10 cellular contexts compared by ENCODE assay signal in the genomic region with DNA sequence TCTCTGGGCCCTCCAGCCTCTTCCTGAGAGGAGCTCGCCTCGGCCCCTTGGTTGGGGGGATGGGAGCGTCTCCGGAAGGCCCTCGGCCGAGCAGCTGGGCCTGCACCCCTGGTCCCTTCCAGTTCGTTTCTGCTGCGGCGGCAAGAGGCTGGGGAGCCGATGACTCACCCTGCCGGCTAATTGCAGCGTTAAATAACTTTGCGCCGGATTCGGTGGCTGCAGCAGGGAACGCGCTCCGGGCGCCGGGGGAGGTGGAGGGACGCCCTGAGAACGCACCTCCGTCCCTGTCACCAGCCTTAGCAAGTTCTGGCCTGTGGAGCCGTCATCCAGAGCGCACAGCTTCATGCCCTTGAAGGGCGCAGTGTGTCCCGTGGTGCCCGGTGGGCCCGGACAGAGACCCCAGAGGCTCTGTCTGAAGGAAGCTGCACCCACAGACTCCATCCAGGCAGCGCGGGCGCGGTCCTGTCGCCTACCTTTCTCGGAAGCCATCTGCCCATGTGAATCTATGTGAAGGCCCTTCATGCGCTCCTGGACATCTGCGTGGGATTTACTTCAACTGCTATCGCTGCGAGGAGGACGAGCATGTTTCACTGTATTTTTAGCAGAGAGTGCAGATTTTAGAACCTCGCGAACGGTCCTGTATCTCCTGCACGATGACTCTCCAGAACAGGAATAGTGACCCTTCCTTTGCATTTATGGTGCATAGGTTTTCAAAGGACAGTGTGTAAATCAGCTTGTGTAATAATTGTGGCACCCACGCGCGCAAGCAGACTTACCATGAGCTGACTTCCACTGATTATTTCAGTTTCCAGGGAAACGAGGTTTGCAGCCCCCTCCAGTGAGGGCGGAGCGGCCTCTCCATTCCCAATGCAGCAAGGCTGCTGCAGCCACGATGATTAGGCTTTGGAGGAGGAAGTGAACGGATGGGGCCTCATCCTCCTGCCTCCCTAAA. TPM values are rescaled to one million over a fixed set of nuclear protein-coding genes. Genes with fewer than 3 reads are reported as not detected.
DNase-seq lines count a peak whose midpoint lies in the region.
"Had no signal": no experiment of that assay in that cellular context is flagged by ENCODE, and none has a peak within 500 bp of the region (broad histone marks: within the 10 kb centered on the region; RNA-seq: fewer than 3 reads in every experiment).

No MANE protein-coding gene starts in this region.

- peak; percentile 25 for DNase-seq in stimulated activated CD4-positive, alpha-beta T cell treated with anti-CD3 and anti-CD28 coated beads, Interleukin-4, amount 100 ng/mL, for 1 hour
- no peak for DNase-seq in stimulated activated CD4-positive, alpha-beta T cell treated with anti-CD3 and anti-CD28 coated beads, Interleukin-1b, Interleukin-23, amount 100 ng/mL, for 48 hours
- DNase-seq in activated T-cell treated with anti-CD3 and anti-CD28 coated beads, Interleukin-2, amount 50 U/mL, for 48 hours, result peak; percentile 35 to 58
- peak; percentile 84 for DNase-seq in islet precursor cell
- DNase-seq in SIG-M5 (lab: John Stamatoyannopoulos, UW), result no peak
- no peak for DNase-seq in posterior vena cava (ENCODE audit: low spot score)
- no peak for DNase-seq in T-helper 9 cell
- DNase-seq in NCI-H1092 (lab: John Stamatoyannopoulos, UW), result no peak
- DNase-seq: NCI-H187 treated with DMSO at 0.1 percent for 48 hours had no signal

- intact Hi-C loops in posterior vena cava (cut with DNase I), result no loop called here

RNA-seq across cellular contexts. Expression of gene TMEM271, which starts 1.7 kb away (rescaled TPM):
- total RNA-seq in posterior vena cava, result not detected
- total RNA-seq: dermis microvascular lymphatic vessel endothelial cell had no signal

RNA-seq across cellular contexts. Expression of gene PDE6B, which starts 47.6 kb away (rescaled TPM):
- 1 to 10 TPM; 1.4 to 3.7 TPM for total RNA-seq in posterior vena cava

Comparison
In these comparisons a context has a peak if more than half of its experiments do, and no peak if none do; other contexts are left out.
1. DNase-seq: peak in stimulated activated CD4-positive, alpha-beta T cell treated with anti-CD3 and anti-CD28 coated beads, Interleukin-4, amount 100 ng/mL, for 1 hour (single experiment), activated T-cell treated with anti-CD3 and anti-CD28 coated beads, Interleukin-2, amount 50 U/mL, for 48 hours (2 of 2) and islet precursor cell (single experiment); none in stimulated activated CD4-positive, alpha-beta T cell treated with anti-CD3 and anti-CD28 coated beads, Interleukin-1b, Interleukin-23, amount 100 ng/mL, for 48 hours (single experiment), SIG-M5 (single experiment), posterior vena cava (single experiment), T-helper 9 cell (single experiment) and NCI-H1092 (single experiment).